ENCODE assay signal across 14 cellular contexts in genomic region chr22:30251661-30252226, GRCh38. TPM values are rescaled to one million over a fixed set of nuclear protein-coding genes. Genes with fewer than 3 reads are reported as not detected.
DNase-seq lines count a peak whose midpoint lies in the region; ATAC-seq, FAIRE-seq and TF ChIP-seq lines count a peak whose summit lies in the region.
"Had no signal": no experiment of that assay in that cellular context is flagged by ENCODE, and none has a peak within 500 bp of the region (broad histone marks: within the 10 kb centered on the region; RNA-seq: fewer than 3 reads in every experiment).

No MANE protein-coding gene starts in this region.

- H3K27me3 ChIP-seq in left ventricle myocardium inferior (ENCODE audit: low read depth) (peaks cover 65% of the 10 kb centered on the region), RWPE2 (ENCODE audit: insufficient read depth, poor library complexity, severe bottlenecking) (no peaks in the 10 kb centered on the region), HepG2 (ENCODE audit: control insufficient read depth in 1 of 2, insufficient read depth in 2 of 2, low read length in 2 of 2) (no peaks in the 10 kb centered on the region)

- no peaks in the 10 kb centered on the region for H3K9me3 ChIP-seq in left ventricle myocardium inferior (replicated peaks)
- no peaks in the 10 kb centered on the region for H3K9me3 ChIP-seq in RWPE2 (ENCODE audit: severe bottlenecking)
- no peaks in the 10 kb centered on the region for H3K9me3 ChIP-seq in HepG2 (ENCODE audit: low read length)
- no peaks in the 10 kb centered on the region for H3K9me3 ChIP-seq in kidney (ENCODE audit: control insufficient read depth in 1 of 2, low read length in 2 of 2)
- H3K9me3 ChIP-seq: HAP-1 had no signal

- in situ Hi-C loops in HepG2 (cut with HindIII; ENCODE audit: extremely low pct_ligation_motif_present, low pct_unique_long_range_greater_than_20kb): no loop called here

- H3K4me2 ChIP-seq in HepG2 (ENCODE audit: low read depth, low read length): no peak overlapping the region

- TF ChIP-seq EP300 in HepG2 (IDR thresholded peaks at IDR 0.05; ENCODE audit: low read depth in 2 of 2, low read length in 2 of 2): no peak
- TF ChIP-seq EP300 in HepG2 (CRISPR knock-in tag; IDR thresholded peaks at IDR 0.05; ENCODE audit: borderline replicate concordance): no peak

- H4K20me1 ChIP-seq in HepG2 (ENCODE audit: insufficient read depth, low read length): no peaks in the 10 kb centered on the region

- WGBS in HepG2 (ENCODE audit: low lambda C conversion rate): 75% methylated on average over 9 of the region's 11 CpGs

- FAIRE-seq in HepG2 (lab: Jason Lieb, UNC): no peak
- FAIRE-seq in kidney (lab: Jason Lieb, UNC): no peak

- no TSS peak for BruUV-seq in HepG2 (replicated peaks; lab: Mats Ljungman, UMichigan)

- H3K4me1 ChIP-seq in left ventricle myocardium inferior: peaks cover 40% of the 10 kb centered on the region
- H3K4me1 ChIP-seq in RWPE2 (ENCODE audit: insufficient read depth, poor library complexity, severe bottlenecking): peaks cover 14% of the 10 kb centered on the region
- peaks cover 67% of the 10 kb centered on the region for H3K4me1 ChIP-seq in HepG2 (ENCODE audit: insufficient read depth, low read length)
- H3K4me1 ChIP-seq in kidney (ENCODE audit: control insufficient read depth in 1 of 2, insufficient read depth in 1 of 2, low read depth in 1 of 2, low read length in 2 of 2): peaks cover 12 to 18% of the 10 kb centered on the region in 2 donors

- no peaks in the 10 kb centered on the region for H3K36me3 ChIP-seq in left ventricle myocardium inferior
- no peaks in the 10 kb centered on the region for H3K36me3 ChIP-seq in RWPE2 (ENCODE audit: low read depth)
- no peaks in the 10 kb centered on the region for H3K36me3 ChIP-seq in HepG2 (replicated peaks in 1 of 2; ENCODE audit: control insufficient read depth in 1 of 2, insufficient read depth in 2 of 2, low read length in 2 of 2)
- no peaks in the 10 kb centered on the region for H3K36me3 ChIP-seq in kidney (ENCODE audit: control insufficient read depth in 1 of 2, insufficient read depth in 2 of 2, low read length in 2 of 2)
- H3K36me3 ChIP-seq: HAP-1 had no signal

- ATAC-seq in left ventricle myocardium superior: no peak
- ATAC-seq in RWPE2 (ENCODE audit: low read depth): no peak
- no peak for ATAC-seq in HepG2
- ATAC-seq in HG03097 (IDR thresholded peaks at IDR 0.05; ENCODE audit: low FRiP score, unreplicated experiment): no peak

- H2AFZ ChIP-seq in HepG2 (ENCODE audit: low read length): no peak overlapping the region

- no peak for TF ChIP-seq RAD21 in HepG2 (CRISPR knock-in tag; IDR thresholded peaks at IDR 0.05)

- TF ChIP-seq CTCF in left ventricle myocardium inferior (IDR thresholded peaks at IDR 0.05; ENCODE audit: borderline replicate concordance) (no peak), RWPE2 (IDR thresholded peaks at IDR 0.05; ENCODE audit: poor library complexity, severe bottlenecking) (no peak), fibroblast of the aortic adventitia (IDR thresholded peaks at IDR 0.05; ENCODE audit: insufficient read depth, low read length) (no peak), HepG2 (CRISPR knock-in tag; IDR thresholded peaks at IDR 0.05) (no peak), kidney (IDR thresholded peaks at IDR 0.05; ENCODE audit: borderline replicate concordance, extremely low read depth, insufficient read depth) (no peak)

- POLR2A ChIA-PET in HepG2 (lab: Yijun Ruan, JAX): interaction anchor here (1.4 kb wide), 1 partner anchor 39 kb away, joined by 3 read pairs; no protein-coding TSS in a partner anchor

- intact Hi-C loops in left ventricle myocardium inferior (cut with micrococcal nuclease) (loop anchor here (2.0 kb wide), 1 partner anchor 143 kb away; no protein-coding TSS in a partner anchor), left ventricle myocardium superior (cut with micrococcal nuclease) (no loop called here), HepG2 (cut with micrococcal nuclease; ENCODE audit: unreplicated experiment) (no loop called here), kidney (cut with DNase I) (no loop called here)

- no peak for TF ChIP-seq POLR2A in HepG2 (IDR thresholded peaks at IDR 0.05; ENCODE audit: insufficient read depth in 1 of 2, low read depth in 2 of 2, low read length in 2 of 2)

- H3K9ac ChIP-seq in HepG2 (ENCODE audit: insufficient read depth, low read depth, low read length) (no peak overlapping the region), kidney (ENCODE audit: low read length in 2 of 2) (no peak overlapping the region)

- H3K27ac ChIP-seq in left ventricle myocardium inferior (replicated peaks) (peak overlapping the region; percentile 45), RWPE2 (ENCODE audit: poor library complexity, severe bottlenecking) (peak overlapping the region; percentile 46), HepG2 (ENCODE audit: extremely low read length, insufficient read depth, low read length) (no peak overlapping the region), kidney (ENCODE audit: low read depth in 2 of 2, low read length in 2 of 2) (no peak overlapping the region)

- H3K4me3 ChIP-seq in left ventricle myocardium inferior: no peak overlapping the region
- no peak overlapping the region for H3K4me3 ChIP-seq in RWPE2 (ENCODE audit: severe bottlenecking)
- no peak overlapping the region for H3K4me3 ChIP-seq in fibroblast of the aortic adventitia (ENCODE audit: low read depth, low read length)
- no peak overlapping the region for H3K4me3 ChIP-seq in HepG2 (replicated peaks in 1 of 3; ENCODE audit: insufficient read depth in 1 of 3, low read depth in 2 of 3, low read length in 3 of 3)
- H3K4me3 ChIP-seq in kidney (ENCODE audit: low read length in 2 of 2): no peak overlapping the region
- H3K4me3 ChIP-seq: HAP-1 had no signal

- no peaks in the 10 kb centered on the region for H3K79me2 ChIP-seq in HepG2 (ENCODE audit: insufficient read depth, low read length)

- CTCF ChIA-PET in HepG2 (lab: Yijun Ruan, JAX; ENCODE audit: low intra/inter-chr PET ratio, low total read pairs): no interaction called here

- DNase-seq in left ventricle myocardium inferior: peak; percentile 45
- no peak for DNase-seq in left ventricle myocardium superior
- no peak for DNase-seq in RWPE2 (ENCODE audit: low spot score)
- DNase-seq in fibroblast of the aortic adventitia (ENCODE audit: low read depth): peak; percentile 49
- DNase-seq in activated effector memory CD4-positive, alpha-beta T cell treated with Interleukin-2 at 50 U/mL for 16 hours: no peak
- no peak for DNase-seq in HepG2 (ENCODE audit: low spot score)
- no peak for DNase-seq in kidney
- DNase-seq: activated T-cell treated with anti-CD3 and anti-CD28 coated beads for 4 hours; C1 segment of cervical spinal cord; NCI-H1048; NK-92 treated with Interleukin-12 subunit alpha and Interleukin-12 subunit beta, amount 100 ng/mL, for 24 hours had no signal

RNA-seq across cellular contexts. Expression of gene LIF, which starts 5.2 kb away (rescaled TPM):
- total RNA-seq in left ventricle myocardium inferior: 0.16 TPM
- total RNA-seq in left ventricle myocardium superior: 0.64 TPM
- total RNA-seq in fibroblast of the aortic adventitia (ENCODE audit: low replicate concordance): 0.57 and 6.2 TPM in 2 replicates
- total RNA-seq in HepG2 (2016; rRNA removed; fragmentation: Illumina TruSeq; extraction: Trizol): 1.5 and 3.6 TPM in 2 replicates
- total RNA-seq in HepG2 (2016; cell fraction: cytosol; rRNA removed; fragmentation: Illumina TruSeq; extraction: Trizol; ENCODE audit: low read depth): 0.53 and 1.6 TPM in 2 replicates
- 1.7 and 3.2 TPM in 2 replicates for total RNA-seq in HepG2 (2016; cell fraction: insoluble cytoplasmic fraction; rRNA removed; fragmentation: Illumina TruSeq; extraction: Trizol)
- total RNA-seq in HepG2 (2016; cell fraction: membrane; rRNA removed; fragmentation: Illumina TruSeq; extraction: Trizol): 2.6 TPM in 2 replicates
- 5.2 and 5.5 TPM in 2 replicates for total RNA-seq in HepG2 (2016; cell fraction: nucleus; rRNA removed; fragmentation: Illumina TruSeq; extraction: Trizol)
- polyA plus RNA-seq in HepG2 (2011; rRNA removed): 8.5 and 12.1 TPM in 2 replicates
- 3.0 and 4.2 TPM in 2 replicates for polyA plus RNA-seq in HepG2 (2011; cell fraction: cytosol; rRNA removed)
- polyA plus RNA-seq in HepG2 (2011; cell fraction: nucleus; rRNA removed): 48.8 and 59.2 TPM in 2 replicates
- 1.4 and 5.2 TPM in 2 replicates for polyA plus RNA-seq in HepG2 (2012)
- polyA plus RNA-seq in HepG2 (2016; cell fraction: cytosol; fragmentation: Illumina TruSeq; extraction: Trizol; ENCODE audit: low read depth): 0.17 and 0.26 TPM in 2 replicates
- polyA plus RNA-seq in HepG2 (2016; cell fraction: insoluble cytoplasmic fraction; fragmentation: Illumina TruSeq; extraction: Trizol; ENCODE audit: low read depth): 1.1 and 1.3 TPM in 2 replicates
- 0.64 and 0.93 TPM in 2 replicates for polyA plus RNA-seq in HepG2 (2016; cell fraction: membrane; fragmentation: Illumina TruSeq; extraction: Trizol; ENCODE audit: low read depth)
- polyA plus RNA-seq in HepG2 (2016; cell fraction: nucleus; fragmentation: Illumina TruSeq; extraction: Trizol; ENCODE audit: insufficient read depth, low read depth): 13.6 and 20.3 TPM in 2 replicates
- 11.5 and 35.1 TPM in 2 replicates for polyA minus RNA-seq in HepG2 (2011; rRNA and poly(A)+ RNA removed; ENCODE audit: low replicate concordance)
- 3.8 and 5.5 TPM in 2 replicates for polyA minus RNA-seq in HepG2 (2011; cell fraction: cytosol; rRNA and poly(A)+ RNA removed)
- 4.1 and 7.1 TPM in 2 replicates for polyA minus RNA-seq in HepG2 (2011; cell fraction: nucleus; rRNA and poly(A)+ RNA removed)
- total RNA-seq in kidney: 10.7 TPM
- polyA plus RNA-seq in kidney (ENCODE audit: insufficient read depth, low read depth, low replicate concordance): 0.67 TPM

RNA-seq across cellular contexts. Expression of gene OSM, which starts 14.9 kb away (rescaled TPM):
- total RNA-seq in left ventricle myocardium inferior: not detected
- not detected for total RNA-seq in left ventricle myocardium superior
- not detected in 2 replicates for total RNA-seq in fibroblast of the aortic adventitia (ENCODE audit: low replicate concordance)
- not detected in 2 replicates for total RNA-seq in HepG2 (2016; rRNA removed; fragmentation: Illumina TruSeq; extraction: Trizol)
- not detected in 2 replicates for total RNA-seq in HepG2 (2016; cell fraction: cytosol; rRNA removed; fragmentation: Illumina TruSeq; extraction: Trizol; ENCODE audit: low read depth)
- total RNA-seq in HepG2 (2016; cell fraction: insoluble cytoplasmic fraction; rRNA removed; fragmentation: Illumina TruSeq; extraction: Trizol): not detected in 2 replicates
- total RNA-seq in HepG2 (2016; cell fraction: membrane; rRNA removed; fragmentation: Illumina TruSeq; extraction: Trizol): not detected in 2 replicates
- total RNA-seq in HepG2 (2016; cell fraction: nucleus; rRNA removed; fragmentation: Illumina TruSeq; extraction: Trizol): not detected in 2 replicates
- 0.07 TPM in 1 of 2 replicates, not detected in the other for polyA plus RNA-seq in HepG2 (2011; rRNA removed)
- 0.05 TPM in 1 of 2 replicates, not detected in the other for polyA plus RNA-seq in HepG2 (2011; cell fraction: cytosol; rRNA removed)
- polyA plus RNA-seq in HepG2 (2011; cell fraction: nucleus; rRNA removed): not detected in 2 replicates
- 0.07 TPM in 1 of 2 replicates, not detected in the other for polyA plus RNA-seq in HepG2 (2012)
- not detected in 2 replicates for polyA plus RNA-seq in HepG2 (2016; cell fraction: cytosol; fragmentation: Illumina TruSeq; extraction: Trizol; ENCODE audit: low read depth)
- polyA plus RNA-seq in HepG2 (2016; cell fraction: insoluble cytoplasmic fraction; fragmentation: Illumina TruSeq; extraction: Trizol; ENCODE audit: low read depth): not detected in 2 replicates
- polyA plus RNA-seq in HepG2 (2016; cell fraction: membrane; fragmentation: Illumina TruSeq; extraction: Trizol; ENCODE audit: low read depth): not detected in 2 replicates
- not detected in 2 replicates for polyA plus RNA-seq in HepG2 (2016; cell fraction: nucleus; fragmentation: Illumina TruSeq; extraction: Trizol; ENCODE audit: insufficient read depth, low read depth)
- polyA minus RNA-seq in HepG2 (2011; rRNA and poly(A)+ RNA removed; ENCODE audit: low replicate concordance): not detected in 2 replicates
- not detected in 2 replicates for polyA minus RNA-seq in HepG2 (2011; cell fraction: cytosol; rRNA and poly(A)+ RNA removed)
- polyA minus RNA-seq in HepG2 (2011; cell fraction: nucleus; rRNA and poly(A)+ RNA removed): not detected in 2 replicates
- 1.2 TPM for total RNA-seq in kidney
- 0.56 TPM for polyA plus RNA-seq in kidney (ENCODE audit: insufficient read depth, low read depth, low replicate concordance)
- total RNA-seq: progenitor cell of endocrine pancreas had no signal

RNA-seq across cellular contexts. Expression of gene CASTOR1, which starts 37.6 kb away (rescaled TPM):
- total RNA-seq in left ventricle myocardium inferior: 6.5 TPM
- total RNA-seq in left ventricle myocardium superior: 7.6 TPM
- total RNA-seq in fibroblast of the aortic adventitia (ENCODE audit: low replicate concordance): 0.16 and 4.9 TPM in 2 replicates
- total RNA-seq in HepG2 (2016; rRNA removed; fragmentation: Illumina TruSeq; extraction: Trizol): 1.1 and 2.6 TPM in 2 replicates
- total RNA-seq in HepG2 (2016; cell fraction: cytosol; rRNA removed; fragmentation: Illumina TruSeq; extraction: Trizol; ENCODE audit: low read depth): 0.81 and 0.88 TPM in 2 replicates
- 0.70 and 1.2 TPM in 2 replicates for total RNA-seq in HepG2 (2016; cell fraction: insoluble cytoplasmic fraction; rRNA removed; fragmentation: Illumina TruSeq; extraction: Trizol)
- total RNA-seq in HepG2 (2016; cell fraction: membrane; rRNA removed; fragmentation: Illumina TruSeq; extraction: Trizol): 2.4 and 2.9 TPM in 2 replicates
- 1.6 and 2.3 TPM in 2 replicates for total RNA-seq in HepG2 (2016; cell fraction: nucleus; rRNA removed; fragmentation: Illumina TruSeq; extraction: Trizol)
- polyA plus RNA-seq in HepG2 (2011; rRNA removed): 4.4 and 6.2 TPM in 2 replicates
- polyA plus RNA-seq in HepG2 (2011; cell fraction: cytosol; rRNA removed): 2.6 and 3.9 TPM in 2 replicates
- polyA plus RNA-seq in HepG2 (2011; cell fraction: nucleus; rRNA removed): 14.3 and 18.8 TPM in 2 replicates
- polyA plus RNA-seq in HepG2 (2012): 2.3 and 2.7 TPM in 2 replicates
- 0.41 and 0.72 TPM in 2 replicates for polyA plus RNA-seq in HepG2 (2016; cell fraction: cytosol; fragmentation: Illumina TruSeq; extraction: Trizol; ENCODE audit: low read depth)
- 0.73 and 1.3 TPM in 2 replicates for polyA plus RNA-seq in HepG2 (2016; cell fraction: insoluble cytoplasmic fraction; fragmentation: Illumina TruSeq; extraction: Trizol; ENCODE audit: low read depth)
- polyA plus RNA-seq in HepG2 (2016; cell fraction: membrane; fragmentation: Illumina TruSeq; extraction: Trizol; ENCODE audit: low read depth): 0.99 and 1.3 TPM in 2 replicates
- 2.4 TPM in 1 of 2 replicates, not detected in the other for polyA plus RNA-seq in HepG2 (2016; cell fraction: nucleus; fragmentation: Illumina TruSeq; extraction: Trizol; ENCODE audit: insufficient read depth, low read depth)
- 1.4 and 5.7 TPM in 2 replicates for polyA minus RNA-seq in HepG2 (2011; rRNA and poly(A)+ RNA removed; ENCODE audit: low replicate concordance)
- 0.97 and 1.6 TPM in 2 replicates for polyA minus RNA-seq in HepG2 (2011; cell fraction: cytosol; rRNA and poly(A)+ RNA removed)
- polyA minus RNA-seq in HepG2 (2011; cell fraction: nucleus; rRNA and poly(A)+ RNA removed): 2.3 and 2.9 TPM in 2 replicates
- total RNA-seq in kidney: 16.5 TPM
- 71.7 TPM for polyA plus RNA-seq in kidney (ENCODE audit: insufficient read depth, low read depth, low replicate concordance)

Comparison
In these comparisons a context has a peak if more than half of its experiments do, and no peak if none do; other contexts are left out.
1. DNase-seq: peak in left ventricle myocardium inferior (single experiment) and fibroblast of the aortic adventitia (single experiment); none in left ventricle myocardium superior (single experiment), RWPE2 (single experiment), activated effector memory CD4-positive, alpha-beta T cell treated with Interleukin-2 at 50 U/mL for 16 hours (single experiment), HepG2 (single experiment) and kidney (single experiment).
2. H3K27ac ChIP-seq: peak in left ventricle myocardium inferior (single experiment) and RWPE2 (single experiment); none in HepG2 (single experiment) and kidney (0 of 2).